ENCODE assay signal across 14 cellular contexts in genomic region chr5:177606071-177607051, GRCh38. TPM values are rescaled to one million over a fixed set of nuclear protein-coding genes. Genes with fewer than 3 reads are reported as not detected.
DNase-seq lines count a peak whose midpoint lies in the region; ATAC-seq and TF ChIP-seq lines count a peak whose summit lies in the region.
"Had no signal": no experiment of that assay in that cellular context is flagged by ENCODE, and none has a peak within 500 bp of the region (broad histone marks: within the 10 kb centered on the region; RNA-seq: fewer than 3 reads in every experiment).

No MANE protein-coding gene starts in this region.

- no peak for TF ChIP-seq POLR2A in breast epithelium (IDR thresholded peaks at IDR 0.05)

- no peak overlapping the region for H3K4me3 Mint-ChIP-seq in activated CD4-positive, alpha-beta T cell treated with anti-CD3 and anti-CD28 coated beads for 36 hours
- H3K4me3 Mint-ChIP-seq in nephron, result peak overlapping the region in 2 of 3 experiments; percentile 5 to 27

- no peak for TF ChIP-seq CTCF in nephron (IDR thresholded peaks at IDR 0.05; ENCODE audit: unreplicated experiment in 3 of 3)
- no peak for TF ChIP-seq CTCF in breast epithelium (IDR thresholded peaks at IDR 0.05)

- H3K4me1 Mint-ChIP-seq in activated CD4-positive, alpha-beta T cell treated with anti-CD3 and anti-CD28 coated beads for 36 hours, result peaks cover 13% of the 10 kb centered on the region
- peaks cover 3% of the 10 kb centered on the region for H3K4me1 Mint-ChIP-seq in nephron

- no peaks in the 10 kb centered on the region for H3K4me1 ChIP-seq in breast epithelium

- ATAC-seq in activated CD4-positive, alpha-beta T cell treated with anti-CD3 and anti-CD28 coated beads for 36 hours, result no peak
- ATAC-seq in GM21515 (IDR thresholded peaks at IDR 0.05; ENCODE audit: unreplicated experiment), result no peak

- H3K4me3 ChIP-seq in H7 (ENCODE audit: insufficient read depth, low read depth, low read length), result no peak overlapping the region
- no peak overlapping the region for H3K4me3 ChIP-seq in breast epithelium
- H3K4me3 ChIP-seq: dorsolateral prefrontal cortex, gastroesophageal sphincter, SJCRH30, upper lobe of left lung had no signal

- no peaks in the 10 kb centered on the region for H3K9me3 Mint-ChIP-seq in activated CD4-positive, alpha-beta T cell treated with anti-CD3 and anti-CD28 coated beads for 36 hours (ENCODE audit: low read depth)
- H3K9me3 Mint-ChIP-seq in nephron, result no peaks in the 10 kb centered on the region

- no peaks in the 10 kb centered on the region for H3K27me3 Mint-ChIP-seq in activated CD4-positive, alpha-beta T cell treated with anti-CD3 and anti-CD28 coated beads for 36 hours
- no peaks in the 10 kb centered on the region for H3K27me3 Mint-ChIP-seq in nephron (ENCODE audit: low read depth)

- CTCF ChIA-PET in activated CD4-positive, alpha-beta T cell treated with anti-CD3 and anti-CD28 coated beads for 36 hours (lab: Charles Lee), result interaction anchor here (1.2 to 1.9 kb wide), 2 partner anchors 14 to 288 kb away, joined by 3 to 6 read pairs; partner anchors contain the start of gene TMED9

- H3K27ac ChIP-seq in breast epithelium, result no peak overlapping the region
- H3K27ac ChIP-seq: gastroesophageal sphincter, SJCRH30, upper lobe of left lung had no signal

- intact Hi-C loops in activated CD4-positive, alpha-beta T cell treated with anti-CD3 and anti-CD28 coated beads for 36 hours (cut with DNase I, micrococcal nuclease), result loop anchor here in 1 of 2 experiments (1.0 to 10.0 kb wide), 2 partner anchors 456 to 1572 kb away; no protein-coding TSS in a partner anchor
- intact Hi-C loops in breast epithelium (cut with DNase I; ENCODE audit: low total_unique reads), result no loop called here

- no peak for DNase-seq in activated CD4-positive, alpha-beta T cell treated with anti-CD3 and anti-CD28 coated beads for 36 hours
- no peak for DNase-seq in activated CD4-positive, alpha-beta T cell treated with anti-CD3 and anti-CD28 coated beads for 48 hours
- DNase-seq in H7 (peak; percentile 16), cerebellar cortex (ENCODE audit: low spot score) (peak; percentile 26), KG1 (lab: John Stamatoyannopoulos, UW) (no peak), breast epithelium (ENCODE audit: low spot score in 2 of 2) (no peak)
- DNase-seq: activated gamma-delta T cell, NCI-H524 treated with DMSO at 0.1 percent for 48 hours had no signal

- POLR2A ChIA-PET in activated CD4-positive, alpha-beta T cell treated with anti-CD3 and anti-CD28 coated beads for 36 hours (lab: Charles Lee), result no interaction called here

- no peaks in the 10 kb centered on the region for H3K36me3 Mint-ChIP-seq in activated CD4-positive, alpha-beta T cell treated with anti-CD3 and anti-CD28 coated beads for 36 hours (ENCODE audit: low read depth)
- peaks cover 8% of the 10 kb centered on the region for H3K36me3 Mint-ChIP-seq in nephron (ENCODE audit: low read depth)

- H3K27me3 ChIP-seq in H7 (ENCODE audit: control insufficient read depth, insufficient read depth, low read length) (no peaks in the 10 kb centered on the region), breast epithelium (no peaks in the 10 kb centered on the region)
- H3K27me3 ChIP-seq: dorsolateral prefrontal cortex, gastroesophageal sphincter, SJCRH30, upper lobe of left lung had no signal

- H3K27ac Mint-ChIP-seq in activated CD4-positive, alpha-beta T cell treated with anti-CD3 and anti-CD28 coated beads for 36 hours, result peak overlapping the region; percentile 0
- peak overlapping the region in 1 of 3 experiments; percentile 86 for H3K27ac Mint-ChIP-seq in nephron

- no peaks in the 10 kb centered on the region for H3K9me3 ChIP-seq in breast epithelium
- H3K9me3 ChIP-seq: gastroesophageal sphincter, SJCRH30, upper lobe of left lung had no signal

- H3K36me3 ChIP-seq in H7 (replicated peaks; ENCODE audit: control insufficient read depth, insufficient read depth, low read length), result no peaks in the 10 kb centered on the region; the same call in none of the 2 replicates
- no peaks in the 10 kb centered on the region for H3K36me3 ChIP-seq in breast epithelium
- H3K36me3 ChIP-seq: SJCRH30 had no signal

RNA-seq across cellular contexts. Expression of gene B4GALT7, which starts 6.4 kb away (rescaled TPM):
- total RNA-seq in activated CD4-positive, alpha-beta T cell treated with anti-CD3 and anti-CD28 coated beads for 36 hours, result 10 to 100 TPM; 16.3 to 18.1 TPM
- total RNA-seq in H7 (2014; rRNA removed; shearing (Covaris generic)), result 29.7 and 37.3 TPM in 2 replicates
- 10 to 100 TPM; 21.4 to 27.5 (median 22.6) TPM for total RNA-seq in breast epithelium

RNA-seq across cellular contexts. Expression of gene TMED9, which starts 14.4 kb away (rescaled TPM):
- 100 to 1,000 TPM in 1 of 2 experiments, 10 to 100 TPM in 1; 83.2 to 109 TPM for total RNA-seq in activated CD4-positive, alpha-beta T cell treated with anti-CD3 and anti-CD28 coated beads for 36 hours
- total RNA-seq in H7 (2014; rRNA removed; shearing (Covaris generic)), result 52.3 and 59.4 TPM in 2 replicates
- total RNA-seq in breast epithelium, result 100 to 1,000 TPM in 1 of 3 donors, 10 to 100 TPM in 2; 75.4 to 109 (median 95.1) TPM

RNA-seq across cellular contexts. Expression of gene FAM193B, which starts 52.0 kb away (rescaled TPM):
- total RNA-seq in activated CD4-positive, alpha-beta T cell treated with anti-CD3 and anti-CD28 coated beads for 36 hours, result 10 to 100 TPM; 63.6 to 77.7 TPM
- 70.2 and 80.0 TPM in 2 replicates for total RNA-seq in H7 (2014; rRNA removed; shearing (Covaris generic))
- 10 to 100 TPM; 35.4 to 81.5 (median 77.0) TPM for total RNA-seq in breast epithelium

Comparison
In these comparisons a context has a peak if more than half of its experiments do, and no peak if none do; other contexts are left out.
1. DNase-seq: peak in H7 (single experiment) and cerebellar cortex (single experiment); none in activated CD4-positive, alpha-beta T cell treated with anti-CD3 and anti-CD28 coated beads for 36 hours (single experiment), activated CD4-positive, alpha-beta T cell treated with anti-CD3 and anti-CD28 coated beads for 48 hours (single experiment), KG1 (single experiment) and breast epithelium (0 of 2).